Comparison of ENCODE assay signal across 30 cellular contexts in genomic region chr12:130195776-130196175, GRCh38. TPM values are rescaled to one million over a fixed set of nuclear protein-coding genes. Genes with fewer than 3 reads are reported as not detected.
"Had no signal": no experiment of that assay in that cellular context is flagged by ENCODE, and none has a peak within 500 bp of the region (broad histone marks: within the 10 kb centered on the region; RNA-seq: fewer than 3 reads in every experiment).

No MANE protein-coding gene starts in this region.

- DNase-seq: activated B cell treated with CpG ODN at 0.5 μM for 24 hours; activated CD4-positive, alpha-beta memory T cell treated with anti-CD3 and anti-CD28 coated beads for 36 hours; activated CD4-positive, alpha-beta T cell treated with anti-CD3 and anti-CD28 coated beads for 48 hours; activated CD8-positive, alpha-beta memory T cell treated with anti-CD3 and anti-CD28 coated beads, Interleukin-2, amount 10 ng/mL, durations not matched to agents 7 days and 5 days; activated CD8-positive, alpha-beta memory T cell treated with anti-CD3 and anti-CD28 coated beads, Interleukin-2, amount 50 U/mL, for 4 hours; activated CD8-positive, alpha-beta T cell treated with anti-CD3 and anti-CD28 coated beads, Interleukin-2, amount 10 ng/mL, durations not matched to agents 7 days and 5 days; activated effector memory CD4-positive, alpha-beta T cell treated with anti-CD3 and anti-CD28 coated beads, Interleukin-2, amount 50 U/mL, for 16 hours; activated naive CD4-positive, alpha-beta T cell treated with anti-CD3 and anti-CD28 coated beads for 36 hours; activated naive CD8-positive, alpha-beta T cell treated with anti-CD3 and anti-CD28 coated beads for 36 hours; activated naive CD8-positive, alpha-beta T cell treated with anti-CD3 and anti-CD28 coated beads, Interleukin-2, amount 50 U/mL, for 24 hours; activated T-cell treated with anti-CD3 and anti-CD28 coated beads, Interleukin-2, amount 50 U/mL, for 1 hour; activated T-cell treated with anti-CD3 and anti-CD28 coated beads, Interleukin-2, amount 50 U/mL, for 48 hours; adrenal gland; amygdala; body of pancreas; central memory CD4-positive, alpha-beta T cell; cerebellar nuclear complex; colonic mucosa; effector memory CD4-positive, alpha-beta T cell; endodermal cell; foreskin fibroblast; T-helper 1 cell; T-helper 17 cell; T1000; WERI-Rb-1 had no signal

- H3K4me3 ChIP-seq: adrenal gland, body of pancreas, colonic mucosa had no signal

- ATAC-seq: activated CD4-positive, CD25-positive, alpha-beta regulatory T cell treated with anti-CD3 and anti-CD28 coated beads, Interleukin-2, amount 50 U/mL, for 24 hours; activated CD8-positive, alpha-beta memory T cell treated with anti-CD3 and anti-CD28 coated beads, Interleukin-2, amount 10 ng/mL, durations not matched to agents 7 days and 5 days; activated CD8-positive, alpha-beta T cell treated with anti-CD3 and anti-CD28 coated beads, Interleukin-2, amount 10 ng/mL, durations not matched to agents 7 days and 5 days; activated naive CD8-positive, alpha-beta T cell treated with anti-CD3 and anti-CD28 coated beads, Interleukin-2, amount 50 U/mL, for 24 hours; body of pancreas; esophagus mucosa; T-helper 17 cell had no signal

- H3K36me3 ChIP-seq: adrenal gland, colonic mucosa, WERI-Rb-1 had no signal

- H3K4me1 ChIP-seq: adrenal gland, body of pancreas, colonic mucosa had no signal

- H3K27me3 ChIP-seq: adrenal gland, colonic mucosa had no signal

- H3K9me3 ChIP-seq: adrenal gland, body of pancreas, colonic mucosa had no signal

- H3K27ac ChIP-seq: adrenal gland, body of pancreas, colonic mucosa, WERI-Rb-1 had no signal

RNA-seq across cellular contexts. Expression of gene FZD10, which starts 33.5 kb away (rescaled TPM):
- total RNA-seq: activated B cell treated with CpG ODN at 0.5 μM for 24 hours; activated CD4-positive, alpha-beta memory T cell treated with anti-CD3 and anti-CD28 coated beads for 36 hours; activated CD8-positive, alpha-beta memory T cell treated with anti-CD3 and anti-CD28 coated beads for 36 hours; activated CD8-positive, alpha-beta memory T cell treated with anti-CD3 and anti-CD28 coated beads, Interleukin-2, amount 10 ng/mL, durations not matched to agents 7 days and 5 days; activated CD8-positive, alpha-beta T cell treated with anti-CD3 and anti-CD28 coated beads, Interleukin-2, amount 10 ng/mL, durations not matched to agents 7 days and 5 days; activated naive CD4-positive, alpha-beta T cell treated with anti-CD3 and anti-CD28 coated beads for 36 hours; activated naive CD8-positive, alpha-beta T cell treated with anti-CD3 and anti-CD28 coated beads for 36 hours; activated T-helper 1 cell treated with anti-CD3 and anti-CD28 coated beads, Interleukin-12 subunit alpha, Interleukin-12 subunit beta, Interleukin-2, Interleukin-4 antibody, amounts not matched to agents 30 ng/mL and 10 ng/mL and 1 ng/mL, durations not matched to agents 14 hours and 24 hours and 36 hours; activated T-helper 2 cell treated with anti-CD3 and anti-CD28 coated beads, Interferon-gamma antibody, Interleukin-2, Interleukin-4, amounts not matched to agents 10 μg/mL and 5 μg/mL and 100 μg/mL, durations not matched to agents 14 hours and 24 hours and 36 hours; T-helper 17 cell had no signal
